Comparison of ENCODE assay signal across 10 cellular contexts in the genomic region with DNA sequence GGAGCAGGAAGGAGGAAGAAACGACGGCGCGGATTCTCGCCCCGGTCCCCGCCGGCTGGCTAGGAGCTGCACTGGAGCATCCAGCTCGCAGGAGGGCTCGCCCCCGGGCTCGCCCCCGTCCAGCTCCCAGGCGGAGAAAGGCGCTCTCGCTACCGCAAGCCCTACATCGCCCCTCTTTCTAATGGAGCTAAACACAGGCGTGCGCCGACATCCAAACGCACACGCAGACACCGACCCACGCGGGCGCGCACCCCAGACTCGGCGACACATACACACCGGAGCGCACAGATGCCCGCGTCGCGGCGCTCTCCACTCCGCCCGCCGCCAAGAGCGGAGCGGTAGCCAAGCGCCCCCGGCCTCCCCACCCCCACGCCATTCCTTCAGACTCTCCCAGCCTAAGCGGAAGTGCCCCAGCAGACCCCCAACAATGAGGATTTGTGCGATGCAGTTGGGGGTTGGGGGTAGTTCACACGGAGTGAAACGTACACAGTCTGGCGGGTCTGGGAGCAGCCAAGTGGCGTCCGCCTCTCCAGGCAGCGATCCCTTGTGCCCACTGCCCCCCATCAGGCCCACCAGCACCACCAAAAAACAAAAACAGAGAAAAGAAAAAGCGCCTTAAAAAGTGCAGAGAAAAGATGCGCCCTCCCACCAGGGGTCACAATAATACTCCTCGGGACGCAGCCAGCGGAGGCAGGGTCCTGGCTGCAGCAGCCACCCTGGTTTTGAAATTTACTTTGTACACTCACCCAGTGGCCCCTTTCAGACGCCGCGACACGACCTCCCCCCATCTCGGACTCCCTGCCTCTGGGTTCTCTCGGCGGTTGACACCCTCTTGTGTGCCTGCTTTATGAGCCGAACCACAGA. TPM values are rescaled to one million over a fixed set of nuclear protein-coding genes. Genes with fewer than 3 reads are reported as not detected.
DNase-seq lines count a peak whose midpoint lies in the region; TF ChIP-seq lines count a peak whose summit lies in the region.
"Had no signal": no experiment of that assay in that cellular context is flagged by ENCODE, and none has a peak within 500 bp of the region (broad histone marks: within the 10 kb centered on the region; RNA-seq: fewer than 3 reads in every experiment).

No MANE protein-coding gene starts in this region.

- H3K4me3 Mint-ChIP-seq in Calu3 (ENCODE audit: low read depth, unreplicated experiment) (no peak overlapping the region), immature natural killer cell (peak overlapping the region in 1 of 5 donors; percentile 30)

- H3K4me2 ChIP-seq in parathyroid adenoma (ENCODE audit: low read length): peak overlapping the region; percentile 32

- BruUV-seq in Calu3 (replicated peaks; lab: Mats Ljungman, UMichigan): no TSS peak

- H3K27ac Mint-ChIP-seq in Calu3 (ENCODE audit: unreplicated experiment) (no peak overlapping the region), immature natural killer cell (no peak overlapping the region)

- H3K36me3 Mint-ChIP-seq in Calu3 (ENCODE audit: insufficient read depth, unreplicated experiment) (peaks cover 8% of the 10 kb centered on the region), immature natural killer cell (no peaks in the 10 kb centered on the region)

- CTCF ChIA-PET in Calu3 (lab: Charles Lee): interaction anchor here (0.6 kb wide), 1 partner anchor 226 kb away, joined by 4 read pairs; no protein-coding TSS in a partner anchor

- no peaks in the 10 kb centered on the region for H3K4me1 ChIP-seq in parathyroid adenoma
- H3K4me1 ChIP-seq in effector memory CD4-positive, alpha-beta T cell (ENCODE audit: control insufficient read depth, insufficient read depth, low read length, poor library complexity, severe bottlenecking): peaks cover 11% of the 10 kb centered on the region
- peaks cover 0 to 10% of the 10 kb centered on the region in 2 donors for H3K4me1 ChIP-seq in uterus

- intact Hi-C loops in uterus (cut with DNase I; ENCODE audit: low total_unique reads) (no loop called here), Calu3 (cut with micrococcal nuclease; ENCODE audit: unreplicated experiment) (no loop called here)

- no peaks in the 10 kb centered on the region for H3K36me3 ChIP-seq in parathyroid adenoma (ENCODE audit: control insufficient read depth, insufficient read depth, low read length)
- no peaks in the 10 kb centered on the region for H3K36me3 ChIP-seq in effector memory CD4-positive, alpha-beta T cell (ENCODE audit: control insufficient read depth, insufficient read depth, low read length)
- H3K36me3 ChIP-seq in uterus: no peaks in the 10 kb centered on the region

- no peak overlapping the region for H3K27ac ChIP-seq in parathyroid adenoma
- no peak overlapping the region for H3K27ac ChIP-seq in effector memory CD4-positive, alpha-beta T cell (ENCODE audit: insufficient read depth, low read length, poor library complexity, severe bottlenecking)
- no peak overlapping the region for H3K27ac ChIP-seq in uterus

- H3K27me3 ChIP-seq in parathyroid adenoma (ENCODE audit: control insufficient read depth, insufficient read depth, low read length): no peaks in the 10 kb centered on the region
- peaks cover 12% of the 10 kb centered on the region for H3K27me3 ChIP-seq in effector memory CD4-positive, alpha-beta T cell (replicated peaks; ENCODE audit: control insufficient read depth, insufficient read depth, low read length, poor library complexity, severe bottlenecking)
- peaks cover 0 to 39% of the 10 kb centered on the region in 2 donors for H3K27me3 ChIP-seq in uterus

- no peaks in the 10 kb centered on the region for H3K9me3 Mint-ChIP-seq in Calu3 (ENCODE audit: low read depth, unreplicated experiment)
- H3K9me3 Mint-ChIP-seq in immature natural killer cell: peaks cover 0 to 11% (median 0%) of the 10 kb centered on the region in 6 donors

- no peaks in the 10 kb centered on the region for H3K9me3 ChIP-seq in parathyroid adenoma (ENCODE audit: control insufficient read depth, low read length)
- H3K9me3 ChIP-seq in effector memory CD4-positive, alpha-beta T cell (ENCODE audit: control insufficient read depth, low read length): no peaks in the 10 kb centered on the region
- H3K9me3 ChIP-seq in uterus: no peaks in the 10 kb centered on the region

- peaks cover 8% of the 10 kb centered on the region for H3K4me1 Mint-ChIP-seq in Calu3 (ENCODE audit: low read depth, unreplicated experiment)
- peaks cover 0 to 3% of the 10 kb centered on the region in 2 donors for H3K4me1 Mint-ChIP-seq in immature natural killer cell

- no peaks in the 10 kb centered on the region for H3K79me2 ChIP-seq in parathyroid adenoma

- H3K9ac ChIP-seq in parathyroid adenoma: no peak overlapping the region

- H3K27me3 Mint-ChIP-seq in Calu3 (ENCODE audit: unreplicated experiment) (peaks cover 59% of the 10 kb centered on the region), immature natural killer cell (ENCODE audit: low read depth in 3 of 3) (peaks cover 16 to 24% (median 19%) of the 10 kb centered on the region in 3 donors)

- H3K4me3 ChIP-seq in fibroblast of pulmonary artery (replicated peaks; ENCODE audit: low read depth, low read length) (peak overlapping the region; percentile 7), parathyroid adenoma (ENCODE audit: low read depth, low read length) (no peak overlapping the region), uterus (peak overlapping the region in 1 of 2 donors; percentile 2)
- H3K4me3 ChIP-seq in effector memory CD4-positive, alpha-beta T cell (ENCODE audit: insufficient read depth, low read depth, low read length, poor library complexity, severe bottlenecking): no peak overlapping the region

- TF ChIP-seq CTCF in fibroblast of pulmonary artery (IDR thresholded peaks at IDR 0.05; ENCODE audit: low read length, missing control alignments): no peak
- TF ChIP-seq CTCF in parathyroid adenoma (IDR thresholded peaks at IDR 0.05): no peak
- no peak for TF ChIP-seq CTCF in uterus (IDR thresholded peaks at IDR 0.05)
- no peak for TF ChIP-seq CTCF in Calu3 (IDR thresholded peaks at IDR 0.05; ENCODE audit: unreplicated experiment)

- H2AFZ ChIP-seq in parathyroid adenoma: no peak overlapping the region

- no peak for TF ChIP-seq POLR2A in uterus (IDR thresholded peaks at IDR 0.05)

- DNase-seq in DMS53 treated with DMSO at 0.1 percent for 48 hours (lab: John Stamatoyannopoulos, UW; ENCODE audit: unreplicated experiment): peak; percentile 49
- peak; percentile 1 for DNase-seq in NCI-H69 (lab: John Stamatoyannopoulos, UW)
- peak; percentile 10 for DNase-seq in fibroblast of pulmonary artery (ENCODE audit: low read depth)
- no peak for DNase-seq in effector memory CD4-positive, alpha-beta T cell
- DNase-seq in uterus: no peak
- no peak for DNase-seq in Calu3
- DNase-seq in immature natural killer cell: no peak
- DNase-seq: amniotic stem cell, NCI-H2029 treated with DMSO at 0.1 percent for 48 hours had no signal

RNA-seq across cellular contexts. Expression of gene DAB1, which starts 1.4 kb away (rescaled TPM):
- 1 to 10 TPM in 1 of 4 donors, under 1 TPM in 3; under 0.01 to 5.9 (median 0.61) TPM for total RNA-seq in uterus
- not detected in 2 replicates for total RNA-seq in Calu3 (2022)
- polyA plus RNA-seq in immature natural killer cell: under 1 TPM in 1 of 3 donors, not detected in 2; 0.88 TPM

Comparison
In these comparisons a context has a peak if more than half of its experiments do, and no peak if none do; other contexts are left out.
1. DNase-seq: peak in DMS53 treated with DMSO at 0.1 percent for 48 hours (single experiment), NCI-H69 (single experiment) and fibroblast of pulmonary artery (single experiment); none in effector memory CD4-positive, alpha-beta T cell (0 of 3), uterus (0 of 2), Calu3 (single experiment) and immature natural killer cell (0 of 3).